15 cellular contexts compared by ENCODE assay signal in the genomic region with DNA sequence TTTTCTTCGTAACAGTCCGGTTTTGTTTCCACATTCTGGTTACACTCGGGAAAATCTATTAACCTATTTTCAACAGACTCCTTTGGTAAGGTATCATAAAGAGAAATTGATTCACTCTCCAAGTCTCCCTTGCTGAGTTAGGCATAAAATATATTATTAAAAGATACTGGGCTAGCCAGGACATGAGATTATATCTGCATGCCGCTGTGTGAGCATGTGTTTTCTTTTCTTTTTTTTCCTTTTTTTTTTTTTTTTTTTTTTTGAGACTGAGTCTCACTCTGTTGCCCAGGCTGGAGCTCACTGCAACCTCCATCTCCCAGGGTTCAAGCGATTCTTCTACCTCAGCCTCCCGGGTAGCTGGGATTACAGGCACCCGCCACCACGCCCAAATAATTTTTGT.
"Had no signal": no experiment of that assay in that cellular context is flagged by ENCODE, and none has a peak within 500 bp of the region (broad histone marks: within the 10 kb centered on the region; RNA-seq: fewer than 3 reads in every experiment).

No MANE protein-coding gene starts in this region.

- H3K27ac Mint-ChIP-seq: activated CD8-positive, alpha-beta memory T cell treated with anti-CD3 and anti-CD28 coated beads, Interleukin-2, amount 10 ng/mL, durations not matched to agents 7 days and 5 days; activated naive CD8-positive, alpha-beta T cell treated with anti-CD3 and anti-CD28 coated beads, Interleukin-2, amount 10 ng/mL, durations not matched to agents 7 days and 5 days; stimulated activated memory B cell treated with anti-CD40 and anti-IgM and Interleukin-4, amounts not matched to agents 10 μg/mL and 1 μg/mL and 100 μg/mL, for 72 hours had no signal

- H3K4me3 Mint-ChIP-seq: activated CD8-positive, alpha-beta memory T cell treated with anti-CD3 and anti-CD28 coated beads, Interleukin-2, amount 10 ng/mL, durations not matched to agents 7 days and 5 days; activated naive CD8-positive, alpha-beta T cell treated with anti-CD3 and anti-CD28 coated beads, Interleukin-2, amount 10 ng/mL, durations not matched to agents 7 days and 5 days; stimulated activated memory B cell treated with anti-CD40 and anti-IgM and Interleukin-4, amounts not matched to agents 10 μg/mL and 1 μg/mL and 100 μg/mL, for 72 hours had no signal

- H3K4me3 ChIP-seq: heart left ventricle, right lobe of liver, spleen, tibial nerve had no signal

- H3K9me3 Mint-ChIP-seq: stimulated activated memory B cell treated with anti-CD40 and anti-IgM and Interleukin-4, amounts not matched to agents 10 μg/mL and 1 μg/mL and 100 μg/mL, for 72 hours had no signal

- H3K27me3 Mint-ChIP-seq: stimulated activated memory B cell treated with anti-CD40 and anti-IgM and Interleukin-4, amounts not matched to agents 10 μg/mL and 1 μg/mL and 100 μg/mL, for 72 hours had no signal

- DNase-seq: activated CD4-positive, alpha-beta T cell treated with anti-CD3 and anti-CD28 coated beads for 1 hour; activated CD4-positive, alpha-beta T cell treated with anti-CD3 and anti-CD28 coated beads, Interleukin-2, amount 50 U/mL, for 48 hours; activated CD8-positive, alpha-beta memory T cell treated with anti-CD3 and anti-CD28 coated beads, Interleukin-2, amount 10 ng/mL, durations not matched to agents 7 days and 5 days; activated gamma-delta T cell; activated naive CD8-positive, alpha-beta T cell treated with anti-CD3 and anti-CD28 coated beads, Interleukin-2, amount 10 ng/mL, durations not matched to agents 7 days and 5 days; activated T-cell treated with anti-CD3 and anti-CD28 coated beads, Interleukin-2, amount 50 U/mL, for 48 hours; foreskin keratinocyte; heart left ventricle; kidney; occipital lobe; right lobe of liver; spleen; stimulated activated CD4-positive, alpha-beta T cell treated with anti-CD3 and anti-CD28 coated beads, Interleukin-1b, Interleukin-23, amount 100 ng/mL, for 48 hours had no signal

- H3K36me3 Mint-ChIP-seq: stimulated activated memory B cell treated with anti-CD40 and anti-IgM and Interleukin-4, amounts not matched to agents 10 μg/mL and 1 μg/mL and 100 μg/mL, for 72 hours had no signal
